In the genomic region with DNA sequence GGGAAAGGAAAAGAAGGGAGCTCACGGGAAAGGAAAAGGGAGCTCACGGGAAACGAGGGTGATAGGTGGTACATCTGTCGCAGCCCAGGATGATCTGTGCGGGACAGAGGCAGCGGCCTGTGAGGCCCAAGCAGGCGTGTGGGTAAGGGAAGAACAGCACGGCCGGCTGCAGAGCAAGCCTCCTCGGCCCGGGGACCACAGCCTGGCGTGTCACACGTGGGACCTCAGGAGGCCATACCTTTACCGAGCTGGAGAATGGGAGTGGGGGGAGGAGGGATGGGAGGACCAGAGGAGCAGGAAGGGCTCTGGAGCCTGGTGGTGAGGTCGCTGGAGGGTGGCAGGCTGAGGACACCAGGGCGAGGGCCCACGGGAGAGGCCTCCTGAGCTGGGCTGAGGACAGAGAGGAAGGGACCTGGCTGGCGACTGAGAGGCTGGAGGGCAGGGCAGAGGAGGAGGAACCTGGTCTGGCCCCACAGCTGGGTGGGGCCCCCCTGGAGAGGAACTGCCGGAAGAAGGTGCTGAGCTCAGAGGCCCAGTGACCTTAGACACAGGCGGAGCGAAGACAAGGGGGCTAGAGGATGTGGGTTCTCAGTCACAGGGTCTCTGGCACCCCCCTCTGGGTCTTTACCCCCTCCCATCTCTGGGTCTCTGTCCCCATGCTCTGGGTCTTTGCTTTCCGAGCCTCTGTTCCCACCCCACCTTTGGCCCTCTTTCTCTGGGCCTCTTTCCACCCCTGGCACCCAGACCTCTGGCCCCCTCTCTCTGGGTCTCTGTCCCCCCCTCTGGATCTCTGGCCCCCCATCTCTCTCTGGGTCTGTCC, we compare ENCODE assay signal across 8 cellular contexts. TPM values are rescaled to one million over a fixed set of nuclear protein-coding genes. Genes with fewer than 3 reads are reported as not detected.
DNase-seq lines count a peak whose midpoint lies in the region; ATAC-seq, FAIRE-seq and TF ChIP-seq lines count a peak whose summit lies in the region.

No MANE protein-coding gene starts in this region.

- TF ChIP-seq CTCF in body of pancreas (IDR thresholded peaks at IDR 0.05) = no peak
- TF ChIP-seq CTCF in HepG2 (CRISPR knock-in tag; IDR thresholded peaks at IDR 0.05) = no peak

- no peak overlapping the region for H2AFZ ChIP-seq in HepG2 (ENCODE audit: low read length)

- 56 to 84% methylated on average over 13 to 22 of the region's 22 CpGs for WGBS in body of pancreas, 2 donors
- 4% methylated on average over 20 of the region's 22 CpGs for WGBS in HepG2 (ENCODE audit: low lambda C conversion rate)

- H3K4me3 ChIP-seq in body of pancreas = no peak overlapping the region
- H3K4me3 ChIP-seq in HepG2 (replicated peaks in 1 of 3; ENCODE audit: insufficient read depth in 1 of 3, low read depth in 2 of 3, low read length in 3 of 3) = peak overlapping the region; percentile 63 to 80 (median 80)
- H3K4me3 ChIP-seq in stomach smooth muscle (ENCODE audit: low read length in 2 of 2) = no peak overlapping the region

- H3K36me3 ChIP-seq in body of pancreas (replicated peaks in 1 of 2; ENCODE audit: insufficient read depth in 1 of 2, low read depth in 2 of 2) (no peaks in the 10 kb centered on the region), HepG2 (replicated peaks in 1 of 2; ENCODE audit: control insufficient read depth in 1 of 2, insufficient read depth in 2 of 2, low read length in 2 of 2) (peaks cover 3 to 13% of the 10 kb centered on the region in 2 experiments), stomach smooth muscle (ENCODE audit: control insufficient read depth in 2 of 2, insufficient read depth in 2 of 2, low read length in 2 of 2) (peaks cover 5 to 8% of the 10 kb centered on the region in 2 donors)

- ATAC-seq in GM18502 (IDR thresholded peaks at IDR 0.05; ENCODE audit: poor library complexity, unreplicated experiment) (peak; percentile 37), HG03045 (IDR thresholded peaks at IDR 0.05; ENCODE audit: unreplicated experiment) (peak; percentile 22), body of pancreas (no peak), HepG2 (peak; percentile 58), HG03469 (IDR thresholded peaks at IDR 0.05; ENCODE audit: unreplicated experiment) (no peak)

- H3K27ac ChIP-seq in body of pancreas = peak overlapping the region in 3 of 4 donors; percentile 26 to 89 (median 48)
- peak overlapping the region; percentile 100 for H3K27ac ChIP-seq in HepG2 (ENCODE audit: extremely low read length, insufficient read depth, low read length)
- H3K27ac ChIP-seq in stomach smooth muscle (ENCODE audit: low read length) = peak overlapping the region; percentile 55

- H4K20me1 ChIP-seq in HepG2 (ENCODE audit: insufficient read depth, low read length) = peaks cover 18% of the 10 kb centered on the region

- POLR2A ChIA-PET in HepG2 (lab: Yijun Ruan, JAX) = interaction anchor here (0.6 to 2.8 kb wide), 22 partner anchors 8 to 576 kb away, joined by 3 to 35 read pairs (median 5); partner anchors contain the start of genes BAX, DHDH, GYS1 and NUCB1

- FAIRE-seq in HepG2 (lab: Jason Lieb, UNC) = peak; percentile 76

- TF ChIP-seq EP300 in HepG2 (IDR thresholded peaks at IDR 0.05; ENCODE audit: low read depth in 2 of 2, low read length in 2 of 2) (peak in 1 of 2 experiments; percentile 46; a peak in 2 of 4 replicates), HepG2 (CRISPR knock-in tag; IDR thresholded peaks at IDR 0.05; ENCODE audit: borderline replicate concordance) (no peak; the same call in none of the 2 replicates)

- peaks cover 25% of the 10 kb centered on the region for H3K79me2 ChIP-seq in HepG2 (ENCODE audit: insufficient read depth, low read length)

- H3K9ac ChIP-seq in HepG2 (ENCODE audit: insufficient read depth, low read depth, low read length) (peak overlapping the region; percentile 98), stomach smooth muscle (ENCODE audit: low read length in 2 of 2) (peak overlapping the region in 1 of 2 donors; percentile 51)

- peak; percentile 58; the same call in 1 of the 2 replicates for TF ChIP-seq RAD21 in HepG2 (CRISPR knock-in tag; IDR thresholded peaks at IDR 0.05)

- H3K4me2 ChIP-seq in HepG2 (ENCODE audit: low read depth, low read length) = peak overlapping the region; percentile 97

- TF ChIP-seq POLR2A in body of pancreas (IDR thresholded peaks at IDR 0.05) = peak in 1 of 3 donors; percentile 68
- TF ChIP-seq POLR2A in HepG2 (IDR thresholded peaks at IDR 0.05; ENCODE audit: insufficient read depth in 1 of 2, low read depth in 2 of 2, low read length in 2 of 2) = peak; percentile 97

- H3K4me1 ChIP-seq in body of pancreas = peaks cover 38% of the 10 kb centered on the region
- H3K4me1 ChIP-seq in HepG2 (ENCODE audit: insufficient read depth, low read length) = peaks cover 67% of the 10 kb centered on the region
- H3K4me1 ChIP-seq in stomach smooth muscle (ENCODE audit: control insufficient read depth, insufficient read depth, low read length) = peaks cover 30% of the 10 kb centered on the region

- BruUV-seq in HepG2 (replicated peaks; lab: Mats Ljungman, UMichigan) = no TSS peak

- in situ Hi-C loops in HepG2 (cut with HindIII; ENCODE audit: extremely low pct_ligation_motif_present, low pct_unique_long_range_greater_than_20kb) = loop anchor here (5.0 kb wide), 1 partner anchor 90 kb away; the partner anchor contains the start of gene PPP1R15A

- intact Hi-C loops in body of pancreas (cut with DNase I) (no loop called here), HepG2 (cut with micrococcal nuclease; ENCODE audit: unreplicated experiment) (loop anchor here (2.0 to 10.0 kb wide), 3 partner anchors 61 to 177 kb away; partner anchors contain the start of genes NUCB1 and PPP1R15A)

- DNase-seq in SHP77 (lab: John Stamatoyannopoulos, UW) (peak; percentile 43 to 67), body of pancreas (peak; percentile 26 to 78 (median 41)), HepG2 (ENCODE audit: low spot score) (peak; percentile 81), NCI-H524 treated with DMSO at 0.1 percent for 48 hours (lab: John Stamatoyannopoulos, UW) (no peak)

- H3K9me3 ChIP-seq in body of pancreas (no peaks in the 10 kb centered on the region), HepG2 (ENCODE audit: low read length) (no peaks in the 10 kb centered on the region), stomach smooth muscle (ENCODE audit: control insufficient read depth in 2 of 2, low read length in 2 of 2) (no peaks in the 10 kb centered on the region)

- CTCF ChIA-PET in HepG2 (lab: Yijun Ruan, JAX; ENCODE audit: low intra/inter-chr PET ratio, low total read pairs) = no interaction called here

- H3K27me3 ChIP-seq in body of pancreas (no peaks in the 10 kb centered on the region), HepG2 (ENCODE audit: control insufficient read depth in 1 of 2, insufficient read depth in 2 of 2, low read length in 2 of 2) (no peaks in the 10 kb centered on the region; a peak in 1 of 5 replicates), stomach smooth muscle (ENCODE audit: control insufficient read depth in 1 of 2, insufficient read depth in 2 of 2, low read length in 2 of 2) (no peaks in the 10 kb centered on the region)

RNA-seq across cellular contexts. Expression of gene FTL, which starts 2.9 kb away (rescaled TPM):
- total RNA-seq in body of pancreas (1,000 to 10,000 TPM; 1,824 to 3,385 TPM), HepG2 (2016; rRNA removed; fragmentation: Illumina TruSeq; extraction: Trizol) (3,909 and 8,800 TPM in 2 replicates)
- 89,971 and 90,879 TPM in 2 replicates for total RNA-seq in HepG2 (2016; cell fraction: cytosol; rRNA removed; fragmentation: Illumina TruSeq; extraction: Trizol; ENCODE audit: low read depth)
- total RNA-seq in HepG2 (2016; cell fraction: insoluble cytoplasmic fraction; rRNA removed; fragmentation: Illumina TruSeq; extraction: Trizol) = 3,851 and 8,859 TPM in 2 replicates
- total RNA-seq in HepG2 (2016; cell fraction: membrane; rRNA removed; fragmentation: Illumina TruSeq; extraction: Trizol) = 51,578 and 56,338 TPM in 2 replicates
- total RNA-seq in HepG2 (2016; cell fraction: nucleus; rRNA removed; fragmentation: Illumina TruSeq; extraction: Trizol) = 2,617 and 3,067 TPM in 2 replicates
- polyA plus RNA-seq in HepG2 (2011; rRNA removed) = 2,513 and 2,721 TPM in 2 replicates
- polyA plus RNA-seq in HepG2 (2011; cell fraction: cytosol; rRNA removed) = 2,416 and 4,778 TPM in 2 replicates
- 1,286 and 1,341 TPM in 2 replicates for polyA plus RNA-seq in HepG2 (2011; cell fraction: nucleus; rRNA removed)
- polyA plus RNA-seq in HepG2 (2012) = 3,171 and 4,080 TPM in 2 replicates
- polyA plus RNA-seq in HepG2 (2016; cell fraction: cytosol; fragmentation: Illumina TruSeq; extraction: Trizol; ENCODE audit: low read depth) = 183,517 and 194,436 TPM in 2 replicates
- polyA plus RNA-seq in HepG2 (2016; cell fraction: insoluble cytoplasmic fraction; fragmentation: Illumina TruSeq; extraction: Trizol; ENCODE audit: low read depth) = 7,307 and 7,404 TPM in 2 replicates
- 88,210 and 91,472 TPM in 2 replicates for polyA plus RNA-seq in HepG2 (2016; cell fraction: membrane; fragmentation: Illumina TruSeq; extraction: Trizol; ENCODE audit: low read depth)
- polyA plus RNA-seq in HepG2 (2016; cell fraction: nucleus; fragmentation: Illumina TruSeq; extraction: Trizol; ENCODE audit: insufficient read depth, low read depth) = 7,073 and 8,244 TPM in 2 replicates
- polyA minus RNA-seq in HepG2 (2011; rRNA and poly(A)+ RNA removed; ENCODE audit: low replicate concordance) = 1,399 and 2,171 TPM in 2 replicates
- polyA minus RNA-seq in HepG2 (2011; cell fraction: cytosol; rRNA and poly(A)+ RNA removed) = 634 and 932 TPM in 2 replicates
- 209 and 221 TPM in 2 replicates for polyA minus RNA-seq in HepG2 (2011; cell fraction: nucleus; rRNA and poly(A)+ RNA removed)

RNA-seq across cellular contexts. Expression of gene BAX, which starts 7.6 kb away (rescaled TPM):
- 10 to 100 TPM; 15.3 to 22.7 TPM for total RNA-seq in body of pancreas
- 167 and 176 TPM in 2 replicates for total RNA-seq in HepG2 (2016; rRNA removed; fragmentation: Illumina TruSeq; extraction: Trizol)
- total RNA-seq in HepG2 (2016; cell fraction: cytosol; rRNA removed; fragmentation: Illumina TruSeq; extraction: Trizol; ENCODE audit: low read depth) = 230 and 246 TPM in 2 replicates
- 165 and 193 TPM in 2 replicates for total RNA-seq in HepG2 (2016; cell fraction: insoluble cytoplasmic fraction; rRNA removed; fragmentation: Illumina TruSeq; extraction: Trizol)
- total RNA-seq in HepG2 (2016; cell fraction: membrane; rRNA removed; fragmentation: Illumina TruSeq; extraction: Trizol) = 237 and 254 TPM in 2 replicates
- total RNA-seq in HepG2 (2016; cell fraction: nucleus; rRNA removed; fragmentation: Illumina TruSeq; extraction: Trizol) = 96.5 and 102 TPM in 2 replicates
- polyA plus RNA-seq in HepG2 (2011; rRNA removed) = 139 and 164 TPM in 2 replicates
- 118 and 159 TPM in 2 replicates for polyA plus RNA-seq in HepG2 (2011; cell fraction: cytosol; rRNA removed)
- polyA plus RNA-seq in HepG2 (2011; cell fraction: nucleus; rRNA removed) = 330 and 345 TPM in 2 replicates
- polyA plus RNA-seq in HepG2 (2012) = 158 and 165 TPM in 2 replicates
- polyA plus RNA-seq in HepG2 (2016; cell fraction: cytosol; fragmentation: Illumina TruSeq; extraction: Trizol; ENCODE audit: low read depth) = 324 and 380 TPM in 2 replicates
- 326 and 339 TPM in 2 replicates for polyA plus RNA-seq in HepG2 (2016; cell fraction: insoluble cytoplasmic fraction; fragmentation: Illumina TruSeq; extraction: Trizol; ENCODE audit: low read depth)
- polyA plus RNA-seq in HepG2 (2016; cell fraction: membrane; fragmentation: Illumina TruSeq; extraction: Trizol; ENCODE audit: low read depth) = 331 and 356 TPM in 2 replicates
- 298 and 326 TPM in 2 replicates for polyA plus RNA-seq in HepG2 (2016; cell fraction: nucleus; fragmentation: Illumina TruSeq; extraction: Trizol; ENCODE audit: insufficient read depth, low read depth)
- 81.2 and 143 TPM in 2 replicates for polyA minus RNA-seq in HepG2 (2011; rRNA and poly(A)+ RNA removed; ENCODE audit: low replicate concordance)
- 66.1 and 82.4 TPM in 2 replicates for polyA minus RNA-seq in HepG2 (2011; cell fraction: cytosol; rRNA and poly(A)+ RNA removed)
- 85.3 and 90.1 TPM in 2 replicates for polyA minus RNA-seq in HepG2 (2011; cell fraction: nucleus; rRNA and poly(A)+ RNA removed)

RNA-seq across cellular contexts. Expression of gene DHDH, which starts 28.7 kb away (rescaled TPM):
- total RNA-seq in body of pancreas (not detected), HepG2 (2016; rRNA removed; fragmentation: Illumina TruSeq; extraction: Trizol) (0.13 and 0.29 TPM in 2 replicates)
- total RNA-seq in HepG2 (2016; cell fraction: cytosol; rRNA removed; fragmentation: Illumina TruSeq; extraction: Trizol; ENCODE audit: low read depth) = not detected in 2 replicates
- total RNA-seq in HepG2 (2016; cell fraction: insoluble cytoplasmic fraction; rRNA removed; fragmentation: Illumina TruSeq; extraction: Trizol) = 0.30 TPM in 1 of 2 replicates, not detected in the other
- not detected in 2 replicates for total RNA-seq in HepG2 (2016; cell fraction: membrane; rRNA removed; fragmentation: Illumina TruSeq; extraction: Trizol)
- not detected in 2 replicates for total RNA-seq in HepG2 (2016; cell fraction: nucleus; rRNA removed; fragmentation: Illumina TruSeq; extraction: Trizol)
- polyA plus RNA-seq in HepG2 (2011; rRNA removed) = 0.91 and 1.9 TPM in 2 replicates
- polyA plus RNA-seq in HepG2 (2011; cell fraction: cytosol; rRNA removed) = 1.8 and 2.5 TPM in 2 replicates
- polyA plus RNA-seq in HepG2 (2011; cell fraction: nucleus; rRNA removed) = 1.9 and 2.8 TPM in 2 replicates
- polyA plus RNA-seq in HepG2 (2012) = 1.0 and 3.6 TPM in 2 replicates
- not detected in 2 replicates for polyA plus RNA-seq in HepG2 (2016; cell fraction: cytosol; fragmentation: Illumina TruSeq; extraction: Trizol; ENCODE audit: low read depth)
- polyA plus RNA-seq in HepG2 (2016; cell fraction: insoluble cytoplasmic fraction; fragmentation: Illumina TruSeq; extraction: Trizol; ENCODE audit: low read depth) = not detected in 2 replicates
- not detected in 2 replicates for polyA plus RNA-seq in HepG2 (2016; cell fraction: membrane; fragmentation: Illumina TruSeq; extraction: Trizol; ENCODE audit: low read depth)
- polyA plus RNA-seq in HepG2 (2016; cell fraction: nucleus; fragmentation: Illumina TruSeq; extraction: Trizol; ENCODE audit: insufficient read depth, low read depth) = not detected in 2 replicates
- 0.37 and 0.50 TPM in 2 replicates for polyA minus RNA-seq in HepG2 (2011; rRNA and poly(A)+ RNA removed; ENCODE audit: low replicate concordance)
- polyA minus RNA-seq in HepG2 (2011; cell fraction: cytosol; rRNA and poly(A)+ RNA removed) = not detected in 2 replicates
- polyA minus RNA-seq in HepG2 (2011; cell fraction: nucleus; rRNA and poly(A)+ RNA removed) = 0.77 TPM in 1 of 2 replicates, not detected in the other

RNA-seq across cellular contexts. Expression of gene GYS1, which starts 30.9 kb away (rescaled TPM):
- total RNA-seq in body of pancreas (10 to 100 TPM in 1 of 2 donors, 1 to 10 TPM in 1; 7.5 to 17.8 TPM), HepG2 (2016; rRNA removed; fragmentation: Illumina TruSeq; extraction: Trizol) (16.4 and 18.4 TPM in 2 replicates)
- 5.2 and 5.3 TPM in 2 replicates for total RNA-seq in HepG2 (2016; cell fraction: cytosol; rRNA removed; fragmentation: Illumina TruSeq; extraction: Trizol; ENCODE audit: low read depth)
- 13.3 and 20.4 TPM in 2 replicates for total RNA-seq in HepG2 (2016; cell fraction: insoluble cytoplasmic fraction; rRNA removed; fragmentation: Illumina TruSeq; extraction: Trizol)
- 4.9 and 5.1 TPM in 2 replicates for total RNA-seq in HepG2 (2016; cell fraction: membrane; rRNA removed; fragmentation: Illumina TruSeq; extraction: Trizol)
- 17.7 and 22.5 TPM in 2 replicates for total RNA-seq in HepG2 (2016; cell fraction: nucleus; rRNA removed; fragmentation: Illumina TruSeq; extraction: Trizol)
- 34.3 and 42.1 TPM in 2 replicates for polyA plus RNA-seq in HepG2 (2011; rRNA removed)
- polyA plus RNA-seq in HepG2 (2011; cell fraction: cytosol; rRNA removed) = 15.4 and 24.0 TPM in 2 replicates
- 43.8 and 62.9 TPM in 2 replicates for polyA plus RNA-seq in HepG2 (2011; cell fraction: nucleus; rRNA removed)
- polyA plus RNA-seq in HepG2 (2012) = 10.2 and 20.0 TPM in 2 replicates
- 1.1 and 1.4 TPM in 2 replicates for polyA plus RNA-seq in HepG2 (2016; cell fraction: cytosol; fragmentation: Illumina TruSeq; extraction: Trizol; ENCODE audit: low read depth)
- polyA plus RNA-seq in HepG2 (2016; cell fraction: insoluble cytoplasmic fraction; fragmentation: Illumina TruSeq; extraction: Trizol; ENCODE audit: low read depth) = 10.8 and 15.0 TPM in 2 replicates
- polyA plus RNA-seq in HepG2 (2016; cell fraction: membrane; fragmentation: Illumina TruSeq; extraction: Trizol; ENCODE audit: low read depth) = 2.9 and 3.5 TPM in 2 replicates
- polyA plus RNA-seq in HepG2 (2016; cell fraction: nucleus; fragmentation: Illumina TruSeq; extraction: Trizol; ENCODE audit: insufficient read depth, low read depth) = 28.6 and 30.1 TPM in 2 replicates
- 85.1 and 134 TPM in 2 replicates for polyA minus RNA-seq in HepG2 (2011; rRNA and poly(A)+ RNA removed; ENCODE audit: low replicate concordance)
- 22.2 and 28.2 TPM in 2 replicates for polyA minus RNA-seq in HepG2 (2011; cell fraction: cytosol; rRNA and poly(A)+ RNA removed)
- 26.5 and 44.0 TPM in 2 replicates for polyA minus RNA-seq in HepG2 (2011; cell fraction: nucleus; rRNA and poly(A)+ RNA removed)

RNA-seq across cellular contexts. Expression of gene RUVBL2, which starts 31.4 kb away (rescaled TPM):
- total RNA-seq in body of pancreas (10 to 100 TPM; 46.5 to 47.2 TPM), HepG2 (2016; rRNA removed; fragmentation: Illumina TruSeq; extraction: Trizol) (108 and 122 TPM in 2 replicates)
- total RNA-seq in HepG2 (2016; cell fraction: cytosol; rRNA removed; fragmentation: Illumina TruSeq; extraction: Trizol; ENCODE audit: low read depth) = 42.8 and 44.4 TPM in 2 replicates
- total RNA-seq in HepG2 (2016; cell fraction: insoluble cytoplasmic fraction; rRNA removed; fragmentation: Illumina TruSeq; extraction: Trizol) = 98.2 and 127 TPM in 2 replicates
- 53.1 and 56.0 TPM in 2 replicates for total RNA-seq in HepG2 (2016; cell fraction: membrane; rRNA removed; fragmentation: Illumina TruSeq; extraction: Trizol)
- 57.1 and 62.8 TPM in 2 replicates for total RNA-seq in HepG2 (2016; cell fraction: nucleus; rRNA removed; fragmentation: Illumina TruSeq; extraction: Trizol)
- polyA plus RNA-seq in HepG2 (2011; rRNA removed) = 109 and 120 TPM in 2 replicates
- polyA plus RNA-seq in HepG2 (2011; cell fraction: cytosol; rRNA removed) = 120 and 188 TPM in 2 replicates
- polyA plus RNA-seq in HepG2 (2011; cell fraction: nucleus; rRNA removed) = 169 and 241 TPM in 2 replicates
- polyA plus RNA-seq in HepG2 (2012) = 71.6 and 76.0 TPM in 2 replicates
- 38.1 and 42.9 TPM in 2 replicates for polyA plus RNA-seq in HepG2 (2016; cell fraction: cytosol; fragmentation: Illumina TruSeq; extraction: Trizol; ENCODE audit: low read depth)
- 87.8 and 103 TPM in 2 replicates for polyA plus RNA-seq in HepG2 (2016; cell fraction: insoluble cytoplasmic fraction; fragmentation: Illumina TruSeq; extraction: Trizol; ENCODE audit: low read depth)
- polyA plus RNA-seq in HepG2 (2016; cell fraction: membrane; fragmentation: Illumina TruSeq; extraction: Trizol; ENCODE audit: low read depth) = 44.0 and 49.8 TPM in 2 replicates
- 101 and 102 TPM in 2 replicates for polyA plus RNA-seq in HepG2 (2016; cell fraction: nucleus; fragmentation: Illumina TruSeq; extraction: Trizol; ENCODE audit: insufficient read depth, low read depth)
- 203 and 355 TPM in 2 replicates for polyA minus RNA-seq in HepG2 (2011; rRNA and poly(A)+ RNA removed; ENCODE audit: low replicate concordance)
- 65.7 and 86.3 TPM in 2 replicates for polyA minus RNA-seq in HepG2 (2011; cell fraction: cytosol; rRNA and poly(A)+ RNA removed)
- 47.3 and 59.2 TPM in 2 replicates for polyA minus RNA-seq in HepG2 (2011; cell fraction: nucleus; rRNA and poly(A)+ RNA removed)

Comparison
In these comparisons a context has a peak if more than half of its experiments do, and no peak if none do; other contexts are left out.
1. ATAC-seq: peak in GM18502 (single experiment), HG03045 (single experiment) and HepG2 (single experiment); none in body of pancreas (single experiment) and HG03469 (single experiment).
2. H3K27ac ChIP-seq: peak in every context shown above with its lines; median percentile 100 in HepG2; 55 in stomach smooth muscle; 48 in body of pancreas.
3. H3K4me3 ChIP-seq: peak in HepG2 (3 of 3); none in body of pancreas (0 of 2) and stomach smooth muscle (0 of 2).